Comparison of ENCODE assay signal across 2 cellular contexts in genomic region chr2:39516347-39517101, GRCh38.
TF ChIP-seq lines count a peak whose summit lies in the region.

No MANE protein-coding gene starts in this region.

TF ChIP-seq in SK-N-SH, 30 proteins besides CTCF, POLR2A, EP300 and RAD21 (continued from another document):
- no peak for TF ChIP-seq PBX3 (IDR thresholded peaks at IDR 0.05)
- no peak for TF ChIP-seq FOSL2 (IDR thresholded peaks at IDR 0.05; ENCODE audit: borderline replicate concordance, low read depth)
- TF ChIP-seq REST (IDR thresholded peaks at IDR 0.05; ENCODE audit: low read depth, low read length): no peak
- no peak for TF ChIP-seq YY1 (IDR thresholded peaks at IDR 0.05; ENCODE audit: low read depth)
- no peak for TF ChIP-seq ELF1 (IDR thresholded peaks at IDR 0.05)
- no peak for TF ChIP-seq GABPA (IDR thresholded peaks at IDR 0.05; ENCODE audit: low read depth)
- TF ChIP-seq EZH2phosphoT487 (IDR thresholded peaks at IDR 0.05; ENCODE audit: borderline replicate concordance, low read depth): no peak
- TF ChIP-seq CHD2 (IDR thresholded peaks at IDR 0.05; ENCODE audit: low read length, partially characterized antibody): no peak

TF ChIP-seq in SK-N-SH treated with all-trans-retinoic acid at 6 μM for 48 hours, 23 proteins besides CTCF, POLR2A, EP300 and RAD21 (continued from another document):
- TF ChIP-seq RARB (CRISPR knock-in tag; IDR thresholded peaks at IDR 0.05): no peak
- no peak for TF ChIP-seq CSDC2 (CRISPR knock-in tag; IDR thresholded peaks at IDR 0.05)
- TF ChIP-seq ESRRG (CRISPR knock-in tag; IDR thresholded peaks at IDR 0.05): no peak
